Comparison of ENCODE assay signal across 12 cellular contexts in the genomic region with DNA sequence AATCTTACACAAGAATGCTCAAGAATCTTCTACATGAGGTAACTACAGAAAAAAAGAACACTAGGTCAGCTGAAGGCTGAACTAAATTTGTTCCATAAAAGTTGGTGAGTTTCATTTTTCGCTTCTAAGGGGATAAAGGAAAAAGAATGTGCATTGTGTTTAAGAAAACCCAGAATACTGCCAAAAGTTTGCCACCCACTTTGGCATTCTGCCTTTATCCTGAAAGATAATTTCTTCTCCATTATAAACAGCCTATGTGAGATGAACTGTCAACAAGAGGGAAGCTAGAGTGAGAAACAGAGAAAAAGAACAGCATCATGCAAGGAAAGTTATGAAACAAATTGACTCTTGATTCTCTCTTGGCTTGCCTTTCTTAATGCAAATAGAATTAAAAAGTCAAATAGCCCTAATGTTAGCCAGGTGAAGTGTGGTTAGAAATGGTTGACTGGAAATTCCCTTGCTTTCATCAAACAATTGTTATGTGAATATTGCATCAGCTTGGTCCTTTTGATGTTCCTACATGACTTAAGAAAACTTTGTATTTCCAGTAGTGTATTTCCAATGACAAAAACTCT. TPM values are rescaled to one million over a fixed set of nuclear protein-coding genes. Genes with fewer than 3 reads are reported as not detected.
DNase-seq lines count a peak whose midpoint lies in the region; ATAC-seq and TF ChIP-seq lines count a peak whose summit lies in the region.
"Had no signal": no experiment of that assay in that cellular context is flagged by ENCODE, and none has a peak within 500 bp of the region (broad histone marks: within the 10 kb centered on the region; RNA-seq: fewer than 3 reads in every experiment).

No MANE protein-coding gene starts in this region.

- RAD21 ChIA-PET in HCT116 (lab: Charles Lee; ENCODE audit: low non-redundant PET in 1 of 2, low total read pairs in 2 of 2, uncharacterized antibody in 2 of 2, unreplicated experiment in 2 of 2) = no interaction called here

- H2AFZ ChIP-seq in HCT116 (ENCODE audit: low read depth, low read length, poor library complexity, severe bottlenecking) = peak overlapping the region; percentile 81

- no peaks in the 10 kb centered on the region for H3K79me2 ChIP-seq in HCT116 (ENCODE audit: insufficient read depth, low read length)

- no peaks in the 10 kb centered on the region for H4K20me1 ChIP-seq in HCT116 (ENCODE audit: insufficient read depth)

- POLR2A ChIA-PET in HCT116 (lab: Charles Lee) (interaction anchor here (3.0 kb wide), 1 partner anchor 31 kb away, joined by 10 read pairs; a partner anchor contains a TSS), WTC11 (lab: Charles Lee) (no interaction called here)

- intact Hi-C loops in HCT116 (cut with micrococcal nuclease) = no loop called here

- peak overlapping the region; percentile 55 for H3K9ac ChIP-seq in HCT116 (ENCODE audit: low read length)

- ATAC-seq in HCT116 = no peak
- ATAC-seq in WTC11 = no peak
- ATAC-seq in GM21528 (IDR thresholded peaks at IDR 0.05; ENCODE audit: low FRiP score, unreplicated experiment) = no peak
- ATAC-seq: mucosa of descending colon had no signal

- H3K36me3 Mint-ChIP-seq in WTC11 = no peaks in the 10 kb centered on the region
- H3K36me3 Mint-ChIP-seq: CD4-positive, alpha-beta memory T cell had no signal

- CTCF ChIA-PET in HCT116 (lab: Charles Lee) (no interaction called here), WTC11 (lab: Charles Lee) (no interaction called here)

- in situ Hi-C loops in ACHN (cut with HindIII; ENCODE audit: low pct_ligation_motif_present, low pct_unique_long_range_greater_than_20kb, low sequenced_read_pairs) = no loop called here

- peak overlapping the region; percentile 72 for H3K4me2 ChIP-seq in HCT116 (ENCODE audit: low read length)

- peaks cover 14% of the 10 kb centered on the region in 2 experiments; a peak in 2 of 4 replicates for H3K9me3 ChIP-seq in HCT116 (ENCODE audit: control insufficient read depth in 1 of 2, insufficient read depth in 1 of 2, low read depth in 1 of 2, low read length in 2 of 2)
- H3K9me3 ChIP-seq: mucosa of descending colon had no signal

- H3K9me2 ChIP-seq in HCT116 (ENCODE audit: insufficient read depth) = no peaks in the 10 kb centered on the region

- peak overlapping the region; percentile 16; the same call in 1 of the 2 replicates for H3K27ac Mint-ChIP-seq in WTC11

- H3K36me3 ChIP-seq in HCT116 (ENCODE audit: control insufficient read depth in 1 of 2, insufficient read depth in 2 of 2, low read length in 2 of 2) = 0 out of 4 replicates have a peak, but pooled peaks cover 0 to 3% of the 10 kb centered on the region in 2 experiments

- H3K4me1 ChIP-seq in HCT116 (ENCODE audit: control insufficient read depth in 1 of 2, insufficient read depth in 2 of 2, low read length in 2 of 2) = peaks cover 35 to 45% of the 10 kb centered on the region in 2 experiments

- H3K9me3 Mint-ChIP-seq in WTC11 = peaks cover 3% of the 10 kb centered on the region

- BruUV-seq in HCT116 (replicated peaks; lab: Mats Ljungman, UMichigan) = TSS peak; percentile 83

- peak overlapping the region in 1 of 2 experiments; percentile 3; a peak in 1 of 4 replicates for H3K4me3 ChIP-seq in HCT116 (replicated peaks in 1 of 2; ENCODE audit: low read depth in 1 of 2, low read length in 2 of 2)
- H3K4me3 ChIP-seq in foreskin fibroblast (ENCODE audit: low read depth in 1 of 2, low read length in 2 of 2) = no peak overlapping the region
- H3K4me3 ChIP-seq: mucosa of descending colon had no signal

- H3K27me3 Mint-ChIP-seq in WTC11 (ENCODE audit: low read depth) = no peaks in the 10 kb centered on the region

- peak overlapping the region; percentile 83; the same call in 1 of the 2 replicates for H3K27ac ChIP-seq in HCT116 (ENCODE audit: low read depth, low read length)

- peak; percentile 20 for DNase-seq in ACHN
- DNase-seq in HCT116 (ENCODE audit: low read depth, low spot score) = peak; percentile 66
- no peak for DNase-seq in WTC11 (ENCODE audit: low spot score)
- DNase-seq in foreskin fibroblast = peak; percentile 36 to 46
- no peak for DNase-seq in stimulated activated CD4-positive, alpha-beta T cell treated with anti-CD3 and anti-CD28 coated beads, Interleukin-12 subunit alpha, Interleukin-12 subunit beta, amount 100 ng/mL, for 4 hours
- no peak for DNase-seq in activated CD8-positive, alpha-beta memory T cell treated with anti-CD3 and anti-CD28 coated beads, Interleukin-2, amount 50 U/mL, for 48 hours
- DNase-seq in activated CD8-positive, alpha-beta memory T cell treated with anti-CD3 and anti-CD28 coated beads, Interleukin-2, amount 50 U/mL, for 4 hours = no peak
- DNase-seq: amniotic stem cell; CD4-positive, alpha-beta memory T cell; mucosa of descending colon had no signal

- H3K4me1 Mint-ChIP-seq in WTC11 = peaks cover 9% of the 10 kb centered on the region

- TF ChIP-seq CTCF in HCT116 (IDR thresholded peaks at IDR 0.05 in 2 of 3, conservative IDR thresholded peaks at IDR 0.05 in 1 of 3; ENCODE audit: borderline replicate concordance in 1 of 3, insufficient read depth in 1 of 3, low read depth in 2 of 3, low read length in 2 of 3) (no peak), WTC11 (IDR thresholded peaks at IDR 0.05) (no peak), foreskin fibroblast (IDR thresholded peaks at IDR 0.05; ENCODE audit: low read depth, low read length) (no peak)

- no peak for TF ChIP-seq POLR2A in HCT116 (IDR thresholded peaks at IDR 0.05; ENCODE audit: borderline replicate concordance, extremely low read depth, insufficient read depth, insufficient read length)

- H3K27me3 ChIP-seq in HCT116 (ENCODE audit: insufficient read depth, low read length) = no peaks in the 10 kb centered on the region

- no peak overlapping the region for H3K4me3 Mint-ChIP-seq in WTC11
- H3K4me3 Mint-ChIP-seq: CD4-positive, alpha-beta memory T cell had no signal

- no peak for TF ChIP-seq RAD21 in HCT116 (IDR thresholded peaks at IDR 0.05; ENCODE audit: low read depth)

TF ChIP-seq in HCT116, 20 proteins besides CTCF, POLR2A, EP300 and RAD21 (continues in another document):
- TF ChIP-seq JUND (IDR thresholded peaks at IDR 0.05) (no peak; the same call in 1 of the 2 replicates), ZFX (IDR thresholded peaks at IDR 0.05) (no peak), POLR2AphosphoS5 (IDR thresholded peaks at IDR 0.05; ENCODE audit: low read depth, low read length) (no peak), ZNF274 (IDR thresholded peaks at IDR 0.05; ENCODE audit: low read depth, low read length) (no peak), SP1 (IDR thresholded peaks at IDR 0.05; ENCODE audit: low read depth) (peak; percentile 56), SRF (IDR thresholded peaks at IDR 0.05; ENCODE audit: low read depth) (no peak), EZH2phosphoT487 (IDR thresholded peaks at IDR 0.05; ENCODE audit: borderline replicate concordance) (no peak), YY1 (IDR thresholded peaks at IDR 0.05; ENCODE audit: extremely low read depth, insufficient replicate concordance, low read depth, low read length) (no peak), CEBPB (IDR thresholded peaks at IDR 0.05; ENCODE audit: low read depth) (peak; percentile 87), TCF7L2 (IDR thresholded peaks at IDR 0.05; ENCODE audit: borderline replicate concordance, extremely low read depth, insufficient read depth, insufficient read length) (peak; percentile 90), SIN3A (IDR thresholded peaks at IDR 0.05; ENCODE audit: low read depth) (no peak; the same call in 1 of the 2 replicates), EGR1 (IDR thresholded peaks at IDR 0.05; ENCODE audit: low read depth) (no peak), FOSL1 (IDR thresholded peaks at IDR 0.05; ENCODE audit: low read depth) (no peak)

TF ChIP-seq in WTC11, 78 proteins besides CTCF, POLR2A, EP300 and RAD21:
- TF ChIP-seq ELF4 (CRISPR knock-in tag; IDR thresholded peaks at IDR 0.05; ENCODE audit: low read depth) = no peak
- peak; percentile 85 for TF ChIP-seq GABPB1 (CRISPR knock-in tag; IDR thresholded peaks at IDR 0.05)
- TF ChIP-seq, protein P1, sequence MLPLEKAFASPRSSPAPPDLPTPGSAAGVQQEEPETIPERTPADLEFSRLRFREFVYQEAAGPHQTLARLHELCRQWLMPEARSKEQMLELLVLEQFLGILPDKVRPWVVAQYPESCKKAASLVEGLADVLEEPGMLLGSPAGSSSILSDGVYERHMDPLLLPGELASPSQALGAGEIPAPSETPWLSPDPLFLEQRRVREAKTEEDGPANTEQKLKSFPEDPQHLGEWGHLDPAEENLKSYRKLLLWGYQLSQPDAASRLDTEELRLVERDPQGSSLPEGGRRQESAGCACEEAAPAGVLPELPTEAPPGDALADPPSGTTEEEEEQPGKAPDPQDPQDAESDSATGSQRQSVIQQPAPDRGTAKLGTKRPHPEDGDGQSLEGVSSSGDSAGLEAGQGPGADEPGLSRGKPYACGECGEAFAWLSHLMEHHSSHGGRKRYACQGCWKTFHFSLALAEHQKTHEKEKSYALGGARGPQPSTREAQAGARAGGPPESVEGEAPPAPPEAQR (CRISPR knock-in tag; IDR thresholded peaks at IDR 0.05) = no peak
- TF ChIP-seq, protein P2, sequence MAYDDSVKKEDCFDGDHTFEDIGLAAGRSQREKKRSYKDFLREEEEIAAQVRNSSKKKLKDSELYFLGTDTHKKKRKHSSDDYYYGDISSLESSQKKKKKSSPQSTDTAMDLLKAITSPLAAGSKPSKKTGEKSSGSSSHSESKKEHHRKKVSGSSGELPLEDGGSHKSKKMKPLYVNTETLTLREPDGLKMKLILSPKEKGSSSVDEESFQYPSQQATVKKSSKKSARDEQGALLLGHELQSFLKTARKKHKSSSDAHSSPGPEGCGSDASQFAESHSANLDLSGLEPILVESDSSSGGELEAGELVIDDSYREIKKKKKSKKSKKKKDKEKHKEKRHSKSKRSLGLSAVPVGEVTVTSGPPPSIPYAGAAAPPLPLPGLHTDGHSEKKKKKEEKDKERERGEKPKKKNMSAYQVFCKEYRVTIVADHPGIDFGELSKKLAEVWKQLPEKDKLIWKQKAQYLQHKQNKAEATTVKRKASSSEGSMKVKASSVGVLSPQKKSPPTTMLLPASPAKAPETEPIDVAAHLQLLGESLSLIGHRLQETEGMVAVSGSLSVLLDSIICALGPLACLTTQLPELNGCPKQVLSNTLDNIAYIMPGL (CRISPR knock-in tag; IDR thresholded peaks at IDR 0.05) = no peak
TF ChIP-seq in WTC11: peak in this region for 1.

RNA-seq across cellular contexts. Expression of a gene that starts 25.8 kb away (rescaled TPM):
- total RNA-seq in HCT116 (2021; ENCODE audit: unreplicated experiment) (18.8 TPM), WTC11 (2021) (2.4 to 4.1 TPM (median 3.5 TPM) in 3 replicates)
- 8.4 and 15.2 TPM in 2 replicates for polyA plus RNA-seq in HCT116 (2012)
- total RNA-seq: CD4-positive, alpha-beta memory T cell; OCI-LY7 had no signal
- polyA plus RNA-seq: CD4-positive, alpha-beta memory T cell had no signal

RNA-seq across cellular contexts. Expression of a gene that starts 31.4 kb away (rescaled TPM):
- 13.4 TPM for total RNA-seq in HCT116 (2021; ENCODE audit: unreplicated experiment)
- 2.7 and 4.9 TPM in 2 replicates for polyA plus RNA-seq in HCT116 (2012)
- total RNA-seq in WTC11 (2021) = 13.4 to 17.3 TPM (median 17.0 TPM) in 3 replicates
- total RNA-seq: OCI-LY7 had no signal
- polyA plus RNA-seq: CD4-positive, alpha-beta memory T cell had no signal

Comparison
In these comparisons a context has a peak if more than half of its experiments do, and no peak if none do; other contexts are left out.
1. DNase-seq: peak in ACHN (single experiment), HCT116 (single experiment) and foreskin fibroblast (2 of 2); none in WTC11 (single experiment), stimulated activated CD4-positive, alpha-beta T cell treated with anti-CD3 and anti-CD28 coated beads, Interleukin-12 subunit alpha, Interleukin-12 subunit beta, amount 100 ng/mL, for 4 hours (single experiment), activated CD8-positive, alpha-beta memory T cell treated with anti-CD3 and anti-CD28 coated beads, Interleukin-2, amount 50 U/mL, for 48 hours (single experiment) and activated CD8-positive, alpha-beta memory T cell treated with anti-CD3 and anti-CD28 coated beads, Interleukin-2, amount 50 U/mL, for 4 hours (single experiment).